In the genomic region with DNA sequence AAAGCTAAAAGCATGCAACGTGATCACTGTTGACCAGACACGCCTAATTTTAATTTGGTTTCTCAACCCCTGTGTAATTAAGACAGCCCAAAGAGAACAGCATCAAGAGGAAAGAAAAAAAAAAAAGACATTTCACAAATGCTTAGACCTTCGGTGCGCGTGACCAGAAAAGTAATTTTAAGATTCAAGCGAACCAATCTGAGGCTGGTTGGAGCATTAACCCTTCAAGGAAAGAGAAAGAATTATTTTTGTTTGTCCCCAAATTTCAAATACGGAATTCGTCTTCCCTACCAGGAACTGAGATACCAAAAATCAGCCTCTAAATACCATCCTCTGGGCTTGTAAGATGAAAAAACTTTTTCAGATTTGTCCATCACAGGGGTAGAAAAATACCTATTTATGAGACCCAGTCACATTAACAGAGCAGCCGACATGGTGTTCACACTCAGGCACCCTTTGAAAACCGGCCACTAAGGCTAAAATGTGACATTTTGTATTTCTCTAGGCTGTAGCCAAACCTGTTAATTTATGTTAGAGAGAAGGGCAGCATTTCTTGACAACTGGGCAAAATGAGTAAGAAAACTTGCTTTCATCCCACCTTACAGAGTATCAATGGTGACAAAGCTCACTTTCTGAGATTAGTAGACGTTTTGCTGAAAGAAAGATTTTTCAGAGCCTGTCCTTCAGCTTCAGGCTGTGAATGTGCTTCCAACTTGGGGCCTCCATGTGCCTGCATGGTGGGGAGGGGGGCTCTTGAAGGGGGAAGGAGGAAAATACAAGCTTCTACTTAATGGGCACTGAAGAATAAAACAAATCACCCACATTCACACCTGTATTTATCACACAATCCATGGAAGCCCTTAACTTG, we compare ENCODE assay signal across 8 cellular contexts.
DNase-seq lines count a peak whose midpoint lies in the region; ATAC-seq, FAIRE-seq and TF ChIP-seq lines count a peak whose summit lies in the region.

No MANE protein-coding gene starts in this region.

- no peak overlapping the region for H4K8ac ChIP-seq in H1 (ENCODE audit: extremely low read depth, insufficient read depth, low read length)

- intact Hi-C loops in PC-3 (cut with micrococcal nuclease) = loop anchor here (1.0 to 2.0 kb wide), 3 partner anchors 25 to 83 kb away; no protein-coding TSS in a partner anchor
- intact Hi-C loops in sigmoid colon (cut with DNase I) = no loop called here

- H3K4me1 ChIP-seq in PC-3 (ENCODE audit: insufficient read depth, low read length) (peaks cover 61% of the 10 kb centered on the region), H1 (replicated peaks in 1 of 4; ENCODE audit: control insufficient read depth in 3 of 4, insufficient read depth in 4 of 4, low read length in 3 of 4) (peaks cover 8 to 40% (median 29%) of the 10 kb centered on the region in 4 experiments), sigmoid colon (peaks cover 0 to 90% (median 74%) of the 10 kb centered on the region in 4 donors)

- H3K4me2 ChIP-seq in PC-3 (ENCODE audit: low read length) = peak overlapping the region; percentile 92
- 0 out of 4 replicates have a peak overlapping the region, but pooled peaks of 1 of the 2 experiments have one; percentile 6 for H3K4me2 ChIP-seq in H1 (ENCODE audit: insufficient read depth in 1 of 2, low read depth in 2 of 2, low read length in 2 of 2)

- no peak overlapping the region for H2AFZ ChIP-seq in PC-3 (ENCODE audit: low read length)
- H2AFZ ChIP-seq in H1 (ENCODE audit: low read length) = no peak overlapping the region

- no peak overlapping the region for H3K18ac ChIP-seq in H1 (ENCODE audit: extremely low read depth, low read length)

- H3K23me2 ChIP-seq in H1 (ENCODE audit: low read depth, low read length) = no peaks in the 10 kb centered on the region

- no peak overlapping the region for H3K4ac ChIP-seq in H1 (replicated peaks; ENCODE audit: insufficient read length, low read depth, low read length)

- CTCF ChIA-PET in PC-3 (lab: Charles Lee) (interaction anchor here (0.6 to 2.6 kb wide), 7 partner anchors 16 to 126 kb away, joined by 3 to 14 read pairs (median 5); no protein-coding TSS in a partner anchor), H1 (lab: Charles Lee; ENCODE audit: partially characterized antibody) (interaction anchor here (0.6 to 1.4 kb wide), 10 partner anchors 8 to 671 kb away, joined by 3 to 7 read pairs (median 3); no protein-coding TSS in a partner anchor)

- POLR2A ChIA-PET in PC-3 (lab: Charles Lee; ENCODE audit: unreplicated experiment) (interaction anchor here (0.5 to 2.5 kb wide), 14 partner anchors 10 to 1244 kb away, joined by 3 to 49 read pairs (median 4); no protein-coding TSS in a partner anchor), H1 (lab: Charles Lee; ENCODE audit: partially characterized antibody) (interaction anchor here (0.6 to 1.6 kb wide), 3 partner anchors 11 to 65 kb away, joined by 3 to 4 read pairs (median 3); no protein-coding TSS in a partner anchor)

- H3K9me3 ChIP-seq in PC-3 (ENCODE audit: low read length) = no peaks in the 10 kb centered on the region
- H3K9me3 ChIP-seq in H1 (ENCODE audit: insufficient read depth in 2 of 2, low read depth in 1 of 2, low read length in 1 of 2) = no peaks in the 10 kb centered on the region
- no peaks in the 10 kb centered on the region for H3K9me3 ChIP-seq in sigmoid colon

- TF ChIP-seq CTCF in PC-3 (conservative IDR thresholded peaks at IDR 0.05; ENCODE audit: low read depth, low read length) = no peak
- TF ChIP-seq CTCF in H1 (IDR thresholded peaks at IDR 0.05; ENCODE audit: control extremely low read depth in 1 of 3, insufficient read depth in 1 of 3, low read depth in 1 of 3, low read length in 3 of 3) = no peak
- no peak for TF ChIP-seq CTCF in sigmoid colon (IDR thresholded peaks at IDR 0.05)
- TF ChIP-seq CTCF in GM10266 (IDR thresholded peaks at IDR 0.05; ENCODE audit: control insufficient read depth, insufficient read depth, low read depth, missing control alignments) = no peak

- H4K20me1 ChIP-seq in PC-3 (ENCODE audit: low read length) (peaks cover 22% of the 10 kb centered on the region), H1 (replicated peaks in 1 of 2; ENCODE audit: control insufficient read depth in 1 of 2, insufficient read depth in 2 of 2, low read length in 2 of 2) (no peaks in the 10 kb centered on the region)

- H3K27me3 ChIP-seq in PC-3 (ENCODE audit: low read length) = no peaks in the 10 kb centered on the region
- no peaks in the 10 kb centered on the region for H3K27me3 ChIP-seq in H1 (replicated peaks in 1 of 4; ENCODE audit: control insufficient read depth in 3 of 4, extremely low read depth in 1 of 4, insufficient read depth in 3 of 4, low read length in 3 of 4)
- no peaks in the 10 kb centered on the region for H3K27me3 ChIP-seq in sigmoid colon

- H3K9ac ChIP-seq in PC-3 (ENCODE audit: low read length) (peak overlapping the region; percentile 94), H1 (replicated peaks in 1 of 4; ENCODE audit: extremely low read depth in 1 of 4, low read depth in 3 of 4, low read length in 3 of 4) (no peak overlapping the region)

- no peak overlapping the region for H2BK120ac ChIP-seq in H1 (replicated peaks; ENCODE audit: low read depth, low read length)

- TF ChIP-seq RAD21 in H1 (IDR thresholded peaks at IDR 0.05 in 1 of 2, conservative IDR thresholded peaks at IDR 0.05 in 1 of 2; ENCODE audit: low read depth in 2 of 2, low read length in 2 of 2) = no peak

- no peak overlapping the region for H3K23ac ChIP-seq in H1 (ENCODE audit: insufficient read length)

- FAIRE-seq in GM12891 (lab: Jason Lieb, UNC) (no peak), H1 (lab: Jason Lieb, UNC) (no peak)

- TSS peak; percentile 53 for BruUV-seq in PC-3 (replicated peaks; lab: Mats Ljungman, UMichigan)

- H3K79me2 ChIP-seq in PC-3 (ENCODE audit: low read length) (peaks cover 88% of the 10 kb centered on the region), H1 (ENCODE audit: control insufficient read depth in 1 of 2, insufficient read depth in 2 of 2, low read length in 2 of 2) (no peaks in the 10 kb centered on the region)

- H2BK20ac ChIP-seq in H1 (ENCODE audit: low read length) = no peak overlapping the region

- no peak overlapping the region for H3K56ac ChIP-seq in H1 (replicated peaks; ENCODE audit: insufficient read length, low read depth, low read length)

- no peak overlapping the region for H2BK12ac ChIP-seq in H1 (ENCODE audit: low read depth, low read length)

- H2BK15ac ChIP-seq in H1 (ENCODE audit: low read length) = no peak overlapping the region

- H3K79me1 ChIP-seq in H1 (ENCODE audit: low read depth, low read length) = no peaks in the 10 kb centered on the region

- ATAC-seq in PC-3 (no peak), GM18519 (IDR thresholded peaks at IDR 0.05; ENCODE audit: low FRiP score, unreplicated experiment) (no peak)

- H4K5ac ChIP-seq in H1 (ENCODE audit: insufficient read length, low read depth, low read length) = peak overlapping the region; percentile 31

- peaks cover 30% of the 10 kb centered on the region for H3K36me3 ChIP-seq in PC-3 (ENCODE audit: low read depth, low read length)
- H3K36me3 ChIP-seq in H1 (ENCODE audit: control insufficient read depth in 2 of 4, insufficient read depth in 4 of 4, low read length in 3 of 4) = no peaks in the 10 kb centered on the region
- H3K36me3 ChIP-seq in sigmoid colon = no peaks in the 10 kb centered on the region

- TF ChIP-seq EP300 in H1 (IDR thresholded peaks at IDR 0.05; ENCODE audit: borderline replicate concordance in 1 of 2, low read depth in 2 of 2, low read length in 2 of 2) = no peak
- no peak for TF ChIP-seq EP300 in sigmoid colon (IDR thresholded peaks at IDR 0.05)

- H4K91ac ChIP-seq in H1 (replicated peaks; ENCODE audit: insufficient read length, low read length) = no peak overlapping the region

- DNase-seq in GM12891 (ENCODE audit: insufficient read length, low spot score) = no peak
- no peak for DNase-seq in PC-3
- DNase-seq in H1 (ENCODE audit: low read depth in 1 of 2, low spot score in 2 of 2) = no peak
- no peak for DNase-seq in sigmoid colon
- no peak for DNase-seq in NCI-H446 (lab: John Stamatoyannopoulos, UW)
- no peak for DNase-seq in NCI-H1694 treated with DMSO at 0.1 percent for 48 hours (lab: John Stamatoyannopoulos, UW)
- DNase-seq in GM10266 (ENCODE audit: extremely low spot score) = no peak

- peak overlapping the region; percentile 92 for H3K4me3 ChIP-seq in PC-3 (ENCODE audit: low read length)
- no peak overlapping the region for H3K4me3 ChIP-seq in H1 (ENCODE audit: extremely low read depth in 1 of 4, insufficient read depth in 2 of 4, low read depth in 3 of 4, low read length in 4 of 4)
- H3K4me3 ChIP-seq in sigmoid colon = peak overlapping the region in 3 of 4 donors; percentile 34 to 45 (median 37)

- H3F3A ChIP-seq in PC-3 (ENCODE audit: low read length, unreplicated experiment) = peaks cover 54% of the 10 kb centered on the region

- TF ChIP-seq POLR2A in GM12891 (IDR thresholded peaks at IDR 0.05; ENCODE audit: low read depth, low read length) (0 out of 2 replicates have a peak, but pooled peaks have one; percentile 20), H1 (IDR thresholded peaks at IDR 0.05; ENCODE audit: control extremely low read depth in 1 of 2, low read depth in 2 of 2, low read length in 2 of 2) (no peak), sigmoid colon (IDR thresholded peaks at IDR 0.05) (no peak)

- 86% methylated on average over 11 of the region's 11 CpGs; no CpG with 5 or more reads in 1 of the 2 experiments for WGBS in H1 (ENCODE audit: extremely low coverage in 1 of 2, insufficient coverage in 1 of 2, insufficient read length in 1 of 2, insufficient replicate concordance in 2 of 2, low coverage in 1 of 2, low lambda C conversion rate in 2 of 2, missing lambda C conversion rate in 1 of 2), 2 experiments
- 6 to 27% methylated on average over 11 of the region's 11 CpGs for WGBS in sigmoid colon, 2 donors

- no peaks in the 10 kb centered on the region for H3K9me2 ChIP-seq in PC-3 (replicated peaks; ENCODE audit: low read length)

- H2AK5ac ChIP-seq in H1 (ENCODE audit: low read depth, low read length) = no peak overlapping the region

- H3K27ac ChIP-seq in PC-3 (ENCODE audit: low read length) (peak overlapping the region; percentile 99), H1 (ENCODE audit: low read depth, low read length) (0 out of 2 replicates have a peak overlapping the region, but pooled peaks have one; percentile 4), sigmoid colon (peak overlapping the region; percentile 73 to 87 (median 85))

- H2BK5ac ChIP-seq in H1 (ENCODE audit: low read depth, low read length) = no peak overlapping the region

- H3K14ac ChIP-seq in H1 (ENCODE audit: insufficient read length) = no peak overlapping the region

TF ChIP-seq in GM12891, 5 proteins besides CTCF, POLR2A, EP300 and RAD21 (continues in another document):
- TF ChIP-seq PAX5 (IDR thresholded peaks at IDR 0.05; ENCODE audit: insufficient read depth, low read length, severe bottlenecking) (no peak), TAF1 (IDR thresholded peaks at IDR 0.05; ENCODE audit: low read depth, low read length) (no peak), POLR2AphosphoS5 (IDR thresholded peaks at IDR 0.05; ENCODE audit: low read depth, low read length) (no peak)

TF ChIP-seq in H1, 55 proteins besides CTCF, POLR2A, EP300 and RAD21 (continues in another document):
- no peak for TF ChIP-seq SAP30 (IDR thresholded peaks at IDR 0.05; ENCODE audit: insufficient read depth, insufficient replicate concordance, low read length)

Comparison
In these comparisons a context has a peak if more than half of its experiments do, and no peak if none do; other contexts are left out.
1. H3K27ac ChIP-seq: peak in every context shown above with its lines; median percentile 99 in PC-3; 85 in sigmoid colon; 4 in H1.
2. H3K4me3 ChIP-seq: peak in PC-3 (single experiment) and sigmoid colon (3 of 4); none in H1 (0 of 4).